In genomic region chr14:52583544-52583943, GRCh38 we compare ENCODE assay signal across 19 cellular contexts. TPM values are rescaled to one million over a fixed set of nuclear protein-coding genes. Genes with fewer than 3 reads are reported as not detected.
DNase-seq lines count a peak whose midpoint lies in the region; ATAC-seq and TF ChIP-seq lines count a peak whose summit lies in the region.
"Had no signal": no experiment of that assay in that cellular context is flagged by ENCODE, and none has a peak within 500 bp of the region (broad histone marks: within the 10 kb centered on the region; RNA-seq: fewer than 3 reads in every experiment).

No MANE protein-coding gene starts in this region.

- H3K4me1 ChIP-seq in GM23248 (ENCODE audit: insufficient read depth) (no peaks in the 10 kb centered on the region), IMR-90 (ENCODE audit: control insufficient read depth, insufficient read depth, low read length) (peaks cover 2% of the 10 kb centered on the region; the same call in 1 of the 2 replicates)
- H3K4me1 ChIP-seq: BLaER1 had no signal

- H3K9ac ChIP-seq in GM23248 (no peak overlapping the region), IMR-90 (ENCODE audit: low read depth, low read length) (no peak overlapping the region)
- H3K9ac ChIP-seq: BLaER1 had no signal

- H3K9me3 ChIP-seq in GM23248 (ENCODE audit: low read depth) (no peaks in the 10 kb centered on the region), IMR-90 (ENCODE audit: control insufficient read depth, insufficient read depth, low read length) (no peaks in the 10 kb centered on the region)
- H3K9me3 ChIP-seq: BLaER1 had no signal

- DNase-seq in GM23248 = peak; percentile 26
- DNase-seq in IMR-90 = peak; percentile 28
- DNase-seq in dermis blood vessel endothelial cell = peak; percentile 10
- peak; percentile 9 for DNase-seq in kidney tubule cell (ENCODE audit: low spot score)
- DNase-seq in head of caudate nucleus = no peak
- DNase-seq in NCI-H510A treated with DMSO at 0.1 percent for 48 hours (lab: John Stamatoyannopoulos, UW) = no peak
- no peak for DNase-seq in LoVo (ENCODE audit: low spot score)
- DNase-seq: CD8-positive, alpha-beta T cell; DND-41; GF-D8; NCI-H1417 treated with DMSO at 0.1 percent for 48 hours; NCI-H1930; NCI-H2171; NCI-H446; NK-92 treated with Interleukin-12 subunit alpha and Interleukin-12 subunit beta, amount 100 ng/mL, for 24 hours; Right ventricle myocardium superior had no signal

- no peak overlapping the region for H2AFZ ChIP-seq in GM23248
- H2AFZ ChIP-seq in IMR-90 (replicated peaks; ENCODE audit: low read length, poor library complexity) = no peak overlapping the region

- no peak overlapping the region for H3K56ac ChIP-seq in IMR-90 (ENCODE audit: extremely low read depth, insufficient read depth, low read length)

- H2BK5ac ChIP-seq in IMR-90 (ENCODE audit: low read depth, low read length, poor library complexity, severe bottlenecking) = no peak overlapping the region

- no peaks in the 10 kb centered on the region for H3K9me2 ChIP-seq in GM23248 (ENCODE audit: insufficient read depth)

- no peaks in the 10 kb centered on the region for H3F3A ChIP-seq in GM23248 (ENCODE audit: insufficient read depth)

- no peak overlapping the region for H4K8ac ChIP-seq in IMR-90 (ENCODE audit: low read depth in 2 of 2, low read length in 2 of 2)

- no peak overlapping the region for H2AK9ac ChIP-seq in IMR-90 (replicated peaks; ENCODE audit: low read depth, low read length, poor library complexity)

- H3K79me2 ChIP-seq in GM23248 (ENCODE audit: insufficient read depth) = no peaks in the 10 kb centered on the region

- H4K91ac ChIP-seq in IMR-90 (ENCODE audit: insufficient read depth, low read depth, low read length) = no peak overlapping the region

- no peak overlapping the region for H3K4ac ChIP-seq in IMR-90 (ENCODE audit: low read depth, low read length)

- H3K4me3 ChIP-seq in GM23248 = no peak overlapping the region
- H3K4me3 ChIP-seq in IMR-90 (ENCODE audit: insufficient read depth, low read depth, low read length) = no peak overlapping the region
- H3K4me3 ChIP-seq: BLaER1, K562 had no signal

- H2BK20ac ChIP-seq in IMR-90 (ENCODE audit: low read depth, low read length) = no peak overlapping the region

- intact Hi-C loops in IMR-90 (cut with micrococcal nuclease) (no loop called here), head of caudate nucleus (cut with DNase I) (no loop called here)

- no peaks in the 10 kb centered on the region; the same call in 1 of the 2 replicates for H3K9me1 ChIP-seq in IMR-90 (ENCODE audit: insufficient read depth, low read length)

- H3K4me2 ChIP-seq in GM23248 (ENCODE audit: unreplicated experiment) = no peak overlapping the region
- no peak overlapping the region for H3K4me2 ChIP-seq in IMR-90 (ENCODE audit: low read depth, low read length)
- H3K4me2 ChIP-seq: BLaER1 had no signal

- H2BK15ac ChIP-seq in IMR-90 (ENCODE audit: low read depth, low read length) = no peak overlapping the region

- POLR2A ChIA-PET in IMR-90 (lab: Charles Lee; ENCODE audit: unreplicated experiment) = no interaction called here

- BruUV-seq in IMR-90 (replicated peaks; lab: Mats Ljungman, UMichigan) = no TSS peak

- dilution Hi-C loops in IMR-90 (cut with HindIII; ENCODE audit: low sequenced_read_pairs, unreplicated experiment) = no loop called here

- H4K5ac ChIP-seq in IMR-90 (ENCODE audit: low read depth, low read length) = no peak overlapping the region

- H3K79me1 ChIP-seq in IMR-90 (ENCODE audit: low read depth in 1 of 2, low read length in 2 of 2) = no peaks in the 10 kb centered on the region

- H3K27me3 ChIP-seq in GM23248 (replicated peaks; ENCODE audit: insufficient read depth) (no peaks in the 10 kb centered on the region), IMR-90 (ENCODE audit: control insufficient read depth, insufficient read depth, low read length) (no peaks in the 10 kb centered on the region)
- H3K27me3 ChIP-seq: BLaER1 had no signal

- in situ Hi-C loops in GM23248 (cut with MboI) (no loop called here), IMR-90 (cut with MboI; ENCODE audit: low sequenced_read_pairs) (no loop called here)

- H4K20me1 ChIP-seq in GM23248 (ENCODE audit: insufficient read depth) (no peaks in the 10 kb centered on the region), IMR-90 (ENCODE audit: insufficient read depth, low read length) (no peaks in the 10 kb centered on the region)
- H4K20me1 ChIP-seq: BLaER1 had no signal

- TF ChIP-seq POLR2A in IMR-90 (IDR thresholded peaks at IDR 0.05; ENCODE audit: low read depth, low read length) = no peak

- no peak overlapping the region for H2AK5ac ChIP-seq in IMR-90 (ENCODE audit: low read depth, low read length)

- TF ChIP-seq RAD21 in IMR-90 (IDR thresholded peaks at IDR 0.05; ENCODE audit: low read length) = no peak

- no peak overlapping the region for H2BK120ac ChIP-seq in IMR-90 (ENCODE audit: low read depth, low read length)

- no peak overlapping the region for H3K14ac ChIP-seq in IMR-90 (replicated peaks; ENCODE audit: low read depth, low read length)

- H3K18ac ChIP-seq in IMR-90 (ENCODE audit: low read depth, low read length) = no peak overlapping the region

- no peak overlapping the region for H3K23ac ChIP-seq in IMR-90 (ENCODE audit: low read depth, low read length)

- CTCF ChIA-PET in IMR-90 (lab: Yijun Ruan, JAX) = interaction anchor here (1.3 kb wide), 1 partner anchor 24 kb away, joined by 3 read pairs; no protein-coding TSS in a partner anchor

- TF ChIP-seq CTCF in IMR-90 (conservative IDR thresholded peaks at IDR 0.05; ENCODE audit: low read depth, low read length) = no peak

- H3K36me3 ChIP-seq in GM23248 (ENCODE audit: low read depth) = no peaks in the 10 kb centered on the region
- H3K36me3 ChIP-seq in IMR-90 (ENCODE audit: control insufficient read depth, insufficient read depth, low read length) = no peaks in the 10 kb centered on the region
- H3K36me3 ChIP-seq: BLaER1 had no signal

- no peak for ATAC-seq in IMR-90 (ENCODE audit: low read depth)
- no peak for ATAC-seq in GM21526 (IDR thresholded peaks at IDR 0.05; ENCODE audit: low FRiP score, unreplicated experiment)
- ATAC-seq: CD8-positive, alpha-beta T cell; K562 had no signal

- H3K27ac ChIP-seq in GM23248 (no peak overlapping the region), IMR-90 (ENCODE audit: insufficient read depth, low read length) (no peak overlapping the region)
- H3K27ac ChIP-seq: BLaER1 had no signal

TF ChIP-seq in IMR-90, 13 proteins besides CTCF, POLR2A, EP300 and RAD21:
- no peak for TF ChIP-seq MAZ (IDR thresholded peaks at IDR 0.05; ENCODE audit: borderline replicate concordance, low read depth, low read length)
- TF ChIP-seq CEBPB (IDR thresholded peaks at IDR 0.05; ENCODE audit: low read depth, low read length) = no peak
- no peak for TF ChIP-seq FOS (IDR thresholded peaks at IDR 0.05; ENCODE audit: low read depth, low read length)
- no peak for TF ChIP-seq USF2 (IDR thresholded peaks at IDR 0.05; ENCODE audit: low read depth, low read length)
- TF ChIP-seq MAFK (IDR thresholded peaks at IDR 0.05; ENCODE audit: low read depth, low read length) = peak; percentile 15; the same call in 1 of the 2 replicates
- no peak for TF ChIP-seq RFX5 (IDR thresholded peaks at IDR 0.05; ENCODE audit: low read depth, low read length)
- no peak for TF ChIP-seq SMC3 (IDR thresholded peaks at IDR 0.05; ENCODE audit: low read depth, low read length)
- TF ChIP-seq BHLHE40 (IDR thresholded peaks at IDR 0.05; ENCODE audit: low read depth, low read length) = no peak
- TF ChIP-seq MXI1 (IDR thresholded peaks at IDR 0.05; ENCODE audit: borderline replicate concordance, low read depth, low read length) = no peak
- no peak for TF ChIP-seq CHD1 (IDR thresholded peaks at IDR 0.05; ENCODE audit: low read depth, low read length)
- TF ChIP-seq RCOR1 (IDR thresholded peaks at IDR 0.05; ENCODE audit: insufficient replicate concordance, low read length) = no peak
- peak; percentile 68; the same call in 1 of the 2 replicates for TF ChIP-seq NFE2L2 (IDR thresholded peaks at IDR 0.05; ENCODE audit: low read depth, low read length)
- TF ChIP-seq ELK1 (IDR thresholded peaks at IDR 0.05; ENCODE audit: borderline replicate concordance, low read depth, low read length) = no peak

RNA-seq across cellular contexts. Expression of gene GPR137C, which starts 30.9 kb away (rescaled TPM):
- total RNA-seq in GM23248 (2014; rRNA removed; shearing (Covaris generic)) = 0.89 and 1.1 TPM in 2 replicates
- polyA plus RNA-seq in GM23248 (2016; fragmentation: Nextera tagmentation; extraction: Ambion mirVana) (0.70 and 0.86 TPM in 2 replicates), IMR-90 (2012; rRNA removed) (0.77 and 0.91 TPM in 2 replicates)
- total RNA-seq in IMR-90 (2012; rRNA removed) (0.72 and 1.4 TPM in 2 replicates), dermis blood vessel endothelial cell (1.4 and 2.2 TPM in 2 replicates)
- 0.04 and 0.11 TPM in 2 replicates for polyA plus RNA-seq in IMR-90 (2012; cell fraction: cytosol; rRNA removed)
- 0.21 and 2.3 TPM in 2 replicates for polyA plus RNA-seq in IMR-90 (2012; cell fraction: nucleus; rRNA removed; ENCODE audit: low replicate concordance)

RNA-seq across cellular contexts. Expression of gene TXNDC16, which starts 31.2 kb away (rescaled TPM):
- total RNA-seq in GM23248 (2014; rRNA removed; shearing (Covaris generic)) = 2.1 and 2.5 TPM in 2 replicates
- polyA plus RNA-seq in GM23248 (2016; fragmentation: Nextera tagmentation; extraction: Ambion mirVana) (1.9 and 2.4 TPM in 2 replicates), IMR-90 (2012; rRNA removed) (1.1 and 1.4 TPM in 2 replicates)
- total RNA-seq in IMR-90 (2012; rRNA removed) (1.4 and 1.9 TPM in 2 replicates), dermis blood vessel endothelial cell (3.4 and 4.7 TPM in 2 replicates)
- 0.21 and 0.22 TPM in 2 replicates for polyA plus RNA-seq in IMR-90 (2012; cell fraction: cytosol; rRNA removed)
- polyA plus RNA-seq in IMR-90 (2012; cell fraction: nucleus; rRNA removed; ENCODE audit: low replicate concordance) = 0.09 and 1.2 TPM in 2 replicates

Comparison
In these comparisons a context has a peak if more than half of its experiments do, and no peak if none do; other contexts are left out.
1. DNase-seq: peak in GM23248 (single experiment), IMR-90 (single experiment), dermis blood vessel endothelial cell (single experiment) and kidney tubule cell (single experiment); none in head of caudate nucleus (0 of 42), NCI-H510A treated with DMSO at 0.1 percent for 48 hours (single experiment) and LoVo (single experiment).